Comparison of ENCODE assay signal across 8 cellular contexts in genomic region chr2:160045703-160046210, GRCh38.
"Had no signal": no experiment of that assay in that cellular context is flagged by ENCODE, and none has a peak within 500 bp of the region (broad histone marks: within the 10 kb centered on the region; RNA-seq: fewer than 3 reads in every experiment).

No MANE protein-coding gene starts in this region.

- H3K4me3 Mint-ChIP-seq: GM23338, H9, IgD-negative memory B cell had no signal

- H3K4me3 ChIP-seq: GM23338 had no signal

- H3K36me3 Mint-ChIP-seq: IgD-negative memory B cell had no signal

- H3K9me3 Mint-ChIP-seq: GM23338, H9, IgD-negative memory B cell had no signal

- FAIRE-seq: H1, H54, HTR-8/SVneo had no signal

- H3K4me1 Mint-ChIP-seq: IgD-negative memory B cell had no signal

- H3K27ac Mint-ChIP-seq: GM23338, H9, IgD-negative memory B cell had no signal

- DNase-seq: H9, HCEC 1CT, KBM-7 had no signal
